In the genomic region with DNA sequence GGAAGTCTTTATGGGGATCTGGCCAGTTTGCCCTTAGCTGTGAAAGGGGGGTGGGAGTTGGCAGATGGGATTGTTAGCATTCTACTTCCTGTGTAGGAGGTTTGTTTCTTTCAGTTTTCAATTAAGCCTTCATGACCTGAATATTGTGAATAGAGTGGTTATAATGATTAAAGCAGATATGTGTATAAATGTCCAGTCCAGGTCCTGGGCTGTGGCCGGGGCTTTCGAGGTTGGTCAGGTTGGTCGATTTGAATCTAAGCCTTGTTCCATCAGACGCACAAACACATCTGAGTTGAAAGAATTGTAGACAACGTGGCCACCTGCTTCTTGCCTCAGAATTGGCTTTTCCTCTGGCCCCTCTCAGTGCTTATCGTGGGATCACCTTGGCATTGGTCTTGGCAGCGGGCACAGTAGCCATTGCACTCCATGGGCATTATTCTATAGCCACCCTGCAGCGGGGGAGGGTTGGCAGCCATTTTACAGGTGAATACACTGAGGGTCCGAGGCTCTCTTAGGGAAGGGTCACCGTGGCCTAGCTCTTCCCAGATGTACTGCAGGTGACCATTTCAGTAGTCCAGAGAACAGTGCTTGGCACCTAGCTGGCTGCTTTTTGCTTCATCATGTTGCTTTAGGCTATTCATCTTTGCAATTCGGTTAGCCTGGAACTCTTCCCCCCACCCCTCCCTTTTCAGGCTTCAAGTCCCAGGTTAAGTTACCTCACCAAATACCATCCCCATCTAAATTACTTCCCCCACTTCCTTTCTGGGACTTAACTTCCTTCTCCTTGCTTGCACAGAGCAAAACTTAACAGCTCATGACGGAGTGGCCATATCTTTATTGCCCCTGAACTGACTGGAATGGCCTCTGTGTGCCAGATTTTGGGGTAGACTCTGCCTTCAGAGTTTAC, we compare ENCODE assay signal across 8 cellular contexts. TPM values are rescaled to one million over a fixed set of nuclear protein-coding genes. Genes with fewer than 3 reads are reported as not detected.
DNase-seq lines count a peak whose midpoint lies in the region; ATAC-seq and TF ChIP-seq lines count a peak whose summit lies in the region.

No MANE protein-coding gene starts in this region.

- H3K4me1 Mint-ChIP-seq in CD4-positive, CD25-positive, alpha-beta regulatory T cell, result peaks cover 13 to 62% (median 49%) of the 10 kb centered on the region in 4 donors
- H3K4me1 Mint-ChIP-seq in progenitor cell of endocrine pancreas (ENCODE audit: low read depth), result peaks cover 27% of the 10 kb centered on the region

- no peaks in the 10 kb centered on the region for H3K9me3 Mint-ChIP-seq in CD4-positive, CD25-positive, alpha-beta regulatory T cell
- H3K9me3 Mint-ChIP-seq in progenitor cell of endocrine pancreas (ENCODE audit: low read depth), result no peaks in the 10 kb centered on the region

- no peaks in the 10 kb centered on the region for H3K9me3 ChIP-seq in CD4-positive, CD25-positive, alpha-beta regulatory T cell (ENCODE audit: control insufficient read depth in 2 of 2, low read length in 2 of 2)
- H3K9me3 ChIP-seq in esophagus squamous epithelium, result no peaks in the 10 kb centered on the region

- TF ChIP-seq POLR2A in esophagus squamous epithelium (IDR thresholded peaks at IDR 0.05), result no peak

- peaks cover 4% of the 10 kb centered on the region for H3K27me3 Mint-ChIP-seq in CD4-positive, CD25-positive, alpha-beta regulatory T cell
- no peaks in the 10 kb centered on the region for H3K27me3 Mint-ChIP-seq in progenitor cell of endocrine pancreas

- ATAC-seq in CD4-positive, CD25-positive, alpha-beta regulatory T cell (ENCODE audit: low read depth in 2 of 2), result no peak
- peak; percentile 2; the same call in 1 of the 3 replicates for ATAC-seq in SK-N-SH treated with all-trans-retinoic acid at 6 μM for 48 hours

- peak overlapping the region; percentile 95 to 99 (median 98) for H3K4me3 Mint-ChIP-seq in CD4-positive, CD25-positive, alpha-beta regulatory T cell
- peak overlapping the region; percentile 92 for H3K4me3 Mint-ChIP-seq in progenitor cell of endocrine pancreas (ENCODE audit: low read depth)

- peaks cover 46% of the 10 kb centered on the region for H3K4me1 ChIP-seq in CD4-positive, CD25-positive, alpha-beta regulatory T cell (ENCODE audit: control insufficient read depth, insufficient read depth, low read length, poor library complexity, severe bottlenecking)
- H3K4me1 ChIP-seq in esophagus squamous epithelium, result peaks cover 19 to 60% (median 26%) of the 10 kb centered on the region in 3 donors

- intact Hi-C loops in esophagus squamous epithelium (cut with DNase I), result no loop called here

- DNase-seq in CD4-positive, CD25-positive, alpha-beta regulatory T cell, result no peak
- DNase-seq in H7 (peak; percentile 46), esophagus squamous epithelium (lab: John Stamatoyannopoulos, UW) (no peak), progenitor cell of endocrine pancreas (ENCODE audit: low spot score, unreplicated experiment) (no peak), NCI-H1105 treated with DMSO at 0.1 percent for 48 hours (lab: John Stamatoyannopoulos, UW) (no peak), mucosa of gallbladder (ENCODE audit: low spot score) (no peak), NCI-H526 treated with DMSO at 0.1 percent for 48 hours (lab: John Stamatoyannopoulos, UW) (no peak)

- 11 to 12% methylated on average over 10 to 12 of the region's 12 CpGs for WGBS in esophagus squamous epithelium, 2 donors

- TF ChIP-seq CTCF in esophagus squamous epithelium (IDR thresholded peaks at IDR 0.05), result no peak
- TF ChIP-seq CTCF in progenitor cell of endocrine pancreas (IDR thresholded peaks at IDR 0.05; ENCODE audit: unreplicated experiment), result no peak

- H3K27ac Mint-ChIP-seq in CD4-positive, CD25-positive, alpha-beta regulatory T cell, result peak overlapping the region; percentile 95 to 98 (median 97)
- peak overlapping the region; percentile 93 for H3K27ac Mint-ChIP-seq in progenitor cell of endocrine pancreas

- peak overlapping the region; percentile 98 for H3K4me3 ChIP-seq in CD4-positive, CD25-positive, alpha-beta regulatory T cell (ENCODE audit: low read depth, low read length)
- peak overlapping the region; percentile 98 for H3K4me3 ChIP-seq in H7 (ENCODE audit: insufficient read depth, low read depth, low read length)
- H3K4me3 ChIP-seq in esophagus squamous epithelium, result peak overlapping the region; percentile 87 to 100 (median 96)

- H3K27me3 ChIP-seq in CD4-positive, CD25-positive, alpha-beta regulatory T cell (ENCODE audit: control insufficient read depth, insufficient read depth, low read length), result no peaks in the 10 kb centered on the region
- H3K27me3 ChIP-seq in H7 (ENCODE audit: control insufficient read depth, insufficient read depth, low read length), result no peaks in the 10 kb centered on the region
- no peaks in the 10 kb centered on the region for H3K27me3 ChIP-seq in esophagus squamous epithelium

- H3K36me3 Mint-ChIP-seq in CD4-positive, CD25-positive, alpha-beta regulatory T cell, result peaks cover 3% of the 10 kb centered on the region
- H3K36me3 Mint-ChIP-seq in progenitor cell of endocrine pancreas (ENCODE audit: insufficient read depth), result peaks cover 3% of the 10 kb centered on the region

- peak overlapping the region; percentile 88 for H3K27ac ChIP-seq in CD4-positive, CD25-positive, alpha-beta regulatory T cell (ENCODE audit: insufficient read depth, low read length, poor library complexity, severe bottlenecking)
- H3K27ac ChIP-seq in esophagus squamous epithelium, result peak overlapping the region; percentile 90 to 97 (median 96)

- H3K36me3 ChIP-seq in CD4-positive, CD25-positive, alpha-beta regulatory T cell (ENCODE audit: control insufficient read depth, insufficient read depth, low read length), result peaks cover 27% of the 10 kb centered on the region
- H3K36me3 ChIP-seq in H7 (replicated peaks; ENCODE audit: control insufficient read depth, insufficient read depth, low read length) (peaks cover 16% of the 10 kb centered on the region), esophagus squamous epithelium (peaks cover 0 to 24% (median 0%) of the 10 kb centered on the region in 3 donors)

TF ChIP-seq in SK-N-SH treated with all-trans-retinoic acid at 6 μM for 48 hours, 23 proteins besides CTCF, POLR2A, EP300 and RAD21 (continues in another document):
- no peak for TF ChIP-seq ISL1 (CRISPR knock-in tag; IDR thresholded peaks at IDR 0.05)
- TF ChIP-seq GLIS3 (CRISPR knock-in tag; IDR thresholded peaks at IDR 0.05), result no peak
- TF ChIP-seq, protein P1, sequence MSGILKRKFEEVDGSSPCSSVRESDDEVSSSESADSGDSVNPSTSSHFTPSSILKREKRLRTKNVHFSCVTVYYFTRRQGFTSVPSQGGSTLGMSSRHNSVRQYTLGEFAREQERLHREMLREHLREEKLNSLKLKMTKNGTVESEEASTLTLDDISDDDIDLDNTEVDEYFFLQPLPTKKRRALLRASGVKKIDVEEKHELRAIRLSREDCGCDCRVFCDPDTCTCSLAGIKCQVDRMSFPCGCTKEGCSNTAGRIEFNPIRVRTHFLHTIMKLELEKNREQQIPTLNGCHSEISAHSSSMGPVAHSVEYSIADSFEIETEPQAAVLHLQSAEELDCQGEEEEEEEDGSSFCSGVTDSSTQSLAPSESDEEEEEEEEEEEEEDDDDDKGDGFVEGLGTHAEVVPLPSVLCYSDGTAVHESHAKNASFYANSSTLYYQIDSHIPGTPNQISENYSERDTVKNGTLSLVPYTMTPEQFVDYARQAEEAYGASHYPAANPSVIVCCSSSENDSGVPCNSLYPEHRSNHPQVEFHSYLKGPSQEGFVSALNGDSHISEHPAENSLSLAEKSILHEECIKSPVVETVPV (CRISPR knock-in tag; IDR thresholded peaks at IDR 0.05), result no peak
- TF ChIP-seq, protein P2, sequence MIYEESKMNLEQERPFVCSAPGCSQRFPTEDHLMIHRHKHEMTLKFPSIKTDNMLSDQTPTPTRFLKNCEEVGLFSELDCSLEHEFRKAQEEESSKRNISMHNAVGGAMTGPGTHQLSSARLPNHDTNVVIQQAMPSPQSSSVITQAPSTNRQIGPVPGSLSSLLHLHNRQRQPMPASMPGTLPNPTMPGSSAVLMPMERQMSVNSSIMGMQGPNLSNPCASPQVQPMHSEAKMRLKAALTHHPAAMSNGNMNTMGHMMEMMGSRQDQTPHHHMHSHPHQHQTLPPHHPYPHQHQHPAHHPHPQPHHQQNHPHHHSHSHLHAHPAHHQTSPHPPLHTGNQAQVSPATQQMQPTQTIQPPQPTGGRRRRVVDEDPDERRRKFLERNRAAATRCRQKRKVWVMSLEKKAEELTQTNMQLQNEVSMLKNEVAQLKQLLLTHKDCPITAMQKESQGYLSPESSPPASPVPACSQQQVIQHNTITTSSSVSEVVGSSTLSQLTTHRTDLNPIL (CRISPR knock-in tag; IDR thresholded peaks at IDR 0.05; ENCODE audit: low read depth), result no peak
- TF ChIP-seq TCF4 (CRISPR knock-in tag; IDR thresholded peaks at IDR 0.05; ENCODE audit: borderline replicate concordance), result no peak
- TF ChIP-seq RARB (CRISPR knock-in tag; IDR thresholded peaks at IDR 0.05), result no peak

RNA-seq across cellular contexts. Expression of a gene that starts 1.1 kb away (rescaled TPM):
- total RNA-seq in CD4-positive, CD25-positive, alpha-beta regulatory T cell, result 132 TPM
- polyA plus RNA-seq in CD4-positive, CD25-positive, alpha-beta regulatory T cell, result 100 to 1,000 TPM; 134 to 147 (median 146) TPM
- total RNA-seq in H7 (2014; rRNA removed; shearing (Covaris generic)), result 75.7 and 76.4 TPM in 2 replicates
- total RNA-seq in esophagus squamous epithelium (100 to 1,000 TPM in 1 of 4 donors, 10 to 100 TPM in 3; 73.2 to 102 (median 79.7) TPM), progenitor cell of endocrine pancreas (56.6 and 62.3 TPM in 2 replicates), mucosa of gallbladder (78.8 TPM)

RNA-seq across cellular contexts. Expression of a gene that starts 21.9 kb away (rescaled TPM):
- total RNA-seq in CD4-positive, CD25-positive, alpha-beta regulatory T cell, result 19.1 TPM
- 1 to 10 TPM; 2.1 to 3.4 (median 2.9) TPM for polyA plus RNA-seq in CD4-positive, CD25-positive, alpha-beta regulatory T cell
- 9.7 and 11.5 TPM in 2 replicates for total RNA-seq in H7 (2014; rRNA removed; shearing (Covaris generic))
- 1 to 10 TPM; 3.3 to 5.6 (median 4.0) TPM for total RNA-seq in esophagus squamous epithelium
- total RNA-seq in progenitor cell of endocrine pancreas, result 9.5 and 10.2 TPM in 2 replicates
- 13.4 TPM for total RNA-seq in mucosa of gallbladder

RNA-seq across cellular contexts. Expression of a gene that starts 45.5 kb away (rescaled TPM):
- total RNA-seq in CD4-positive, CD25-positive, alpha-beta regulatory T cell, result 1.4 TPM
- polyA plus RNA-seq in CD4-positive, CD25-positive, alpha-beta regulatory T cell, result under 1 TPM in 1 of 4 donors, not detected in 3; 0.34 TPM
- 9.4 and 13.3 TPM in 2 replicates for total RNA-seq in H7 (2014; rRNA removed; shearing (Covaris generic))
- total RNA-seq in esophagus squamous epithelium, result 1 to 10 TPM in 1 of 4 donors, under 1 TPM in 2, not detected in 1; 0.44 to 1.3 (median 0.75) TPM
- 1.3 and 1.7 TPM in 2 replicates for total RNA-seq in progenitor cell of endocrine pancreas
- 3.2 TPM for total RNA-seq in mucosa of gallbladder
